ENCODE assay signal across 28 cellular contexts in genomic region chrX:110051559-110051958, GRCh38. TPM values are rescaled to one million over a fixed set of nuclear protein-coding genes. Genes with fewer than 3 reads are reported as not detected.
DNase-seq lines count a peak whose midpoint lies in the region; ATAC-seq, FAIRE-seq and TF ChIP-seq lines count a peak whose summit lies in the region.
"Had no signal": no experiment of that assay in that cellular context is flagged by ENCODE, and none has a peak within 500 bp of the region (broad histone marks: within the 10 kb centered on the region; RNA-seq: fewer than 3 reads in every experiment).

No MANE protein-coding gene starts in this region.

- peaks cover 6% of the 10 kb centered on the region for H3K4me1 Mint-ChIP-seq in astrocyte (ENCODE audit: low read depth, unreplicated experiment)

- DNase-seq in LHCN-M2 (ENCODE audit: low read depth) (peak; percentile 41), astrocyte (ENCODE audit: low read depth) (peak; percentile 21), endothelial cell of umbilical vein (ENCODE audit: low read depth, low spot score) (peak; percentile 6), psoas muscle (no peak), T-helper 2 cell (no peak), HTR-8/SVneo (ENCODE audit: insufficient read length, low spot score) (no peak), HEK293T (ENCODE audit: extremely low spot score) (no peak)
- DNase-seq: C1 segment of cervical spinal cord; Caco-2; CD8-positive, alpha-beta T cell; DMS 273 treated with DMSO at 0.1 percent for 48 hours; DMS79 treated with DMSO at 0.1 percent for 48 hours; GF-D8; GOT3; NCI-H1048; NCI-H1417; NCI-H1694; NCI-H2029 treated with DMSO at 0.1 percent for 48 hours; NCI-H226; NCI-H510A had no signal

- H3K27ac Mint-ChIP-seq in astrocyte (ENCODE audit: unreplicated experiment), result no peak overlapping the region
- H3K27ac Mint-ChIP-seq: CD8-positive, alpha-beta T cell; IgD-negative memory B cell had no signal

- ATAC-seq in psoas muscle (no peak), GM18870 (IDR thresholded peaks at IDR 0.05; ENCODE audit: unreplicated experiment) (no peak)
- ATAC-seq: CD8-positive, alpha-beta T cell; Right ventricle myocardium inferior; SK-N-SH treated with all-trans-retinoic acid at 6 μM for 48 hours had no signal

- CTCF ChIA-PET in endothelial cell of umbilical vein (lab: Charles Lee) (no interaction called here), HEK293T (lab: Yijun Ruan, JAX) (no interaction called here)

- H3K27me3 Mint-ChIP-seq in astrocyte (ENCODE audit: low read depth, unreplicated experiment), result no peaks in the 10 kb centered on the region
- H3K27me3 Mint-ChIP-seq: IgD-negative memory B cell had no signal

- H2AFZ ChIP-seq in astrocyte (ENCODE audit: low read depth, low read length) (no peak overlapping the region), endothelial cell of umbilical vein (ENCODE audit: low read depth, low read length) (no peak overlapping the region)

- no peak overlapping the region for H3K27ac ChIP-seq in astrocyte (ENCODE audit: low read depth, low read length)
- H3K27ac ChIP-seq in endothelial cell of umbilical vein (ENCODE audit: insufficient read depth, low read depth, low read length), result no peak overlapping the region
- peak overlapping the region; percentile 53 for H3K27ac ChIP-seq in psoas muscle
- H3K27ac ChIP-seq: KMS-11, SJCRH30 had no signal

- no peak for FAIRE-seq in astrocyte (lab: Jason Lieb, UNC)
- peak; percentile 55 for FAIRE-seq in endothelial cell of umbilical vein (lab: Jason Lieb, UNC)
- FAIRE-seq in HTR-8/SVneo (lab: Jason Lieb, UNC), result no peak
- FAIRE-seq: GM12892 had no signal

- no peak for TF ChIP-seq POLR2A in endothelial cell of umbilical vein (IDR thresholded peaks at IDR 0.05; ENCODE audit: low read depth, low read length)

- H3K4me3 ChIP-seq in astrocyte (ENCODE audit: insufficient read depth, low read depth, low read length), result no peak overlapping the region
- no peak overlapping the region for H3K4me3 ChIP-seq in endothelial cell of umbilical vein (replicated peaks in 1 of 3; ENCODE audit: insufficient read depth in 1 of 3, low read depth in 1 of 3, low read length in 3 of 3)
- H3K4me3 ChIP-seq in psoas muscle, result no peak overlapping the region
- H3K4me3 ChIP-seq: HAP-1, SJCRH30 had no signal

- H3K4me1 ChIP-seq in astrocyte (ENCODE audit: insufficient read depth, low read length) (no peaks in the 10 kb centered on the region), endothelial cell of umbilical vein (ENCODE audit: control insufficient read depth, extremely low read depth, insufficient read depth, low read length) (peaks cover 2% of the 10 kb centered on the region), psoas muscle (peaks cover 6% of the 10 kb centered on the region)
- H3K4me1 ChIP-seq: Caco-2, SJCRH30 had no signal

- H3K9ac ChIP-seq in astrocyte (ENCODE audit: low read length), result no peak overlapping the region
- no peak overlapping the region for H3K9ac ChIP-seq in endothelial cell of umbilical vein (replicated peaks; ENCODE audit: extremely low read depth, insufficient read depth, low read length)
- H3K9ac ChIP-seq: KMS-11 had no signal

- H4K20me1 ChIP-seq in astrocyte (ENCODE audit: insufficient read depth, low read length) (no peaks in the 10 kb centered on the region), endothelial cell of umbilical vein (replicated peaks; ENCODE audit: control insufficient read depth, extremely low read depth, insufficient read depth, low read length) (no peaks in the 10 kb centered on the region)

- H3K36me3 ChIP-seq in astrocyte (ENCODE audit: insufficient read depth, low read length), result no peaks in the 10 kb centered on the region
- no peaks in the 10 kb centered on the region for H3K36me3 ChIP-seq in endothelial cell of umbilical vein (ENCODE audit: control insufficient read depth in 2 of 2, extremely low read depth in 1 of 2, insufficient read depth in 2 of 2, low read length in 2 of 2)
- peaks cover 0 to under 1% of the 10 kb centered on the region in 2 donors for H3K36me3 ChIP-seq in psoas muscle (ENCODE audit: insufficient read depth in 1 of 2, low read depth in 1 of 2)
- H3K36me3 ChIP-seq: SJCRH30 had no signal

- 78 to 98% (median 95%) methylated on average over 2 of the region's 2 CpGs for WGBS in psoas muscle, 3 donors

- TF ChIP-seq CTCF in astrocyte (IDR thresholded peaks at IDR 0.05; ENCODE audit: insufficient read depth, low read depth, low read length) (no peak), endothelial cell of umbilical vein (IDR thresholded peaks at IDR 0.05; ENCODE audit: extremely low read depth in 1 of 2, insufficient read depth in 1 of 2, low read depth in 1 of 2, low read length in 2 of 2) (no peak), psoas muscle (IDR thresholded peaks at IDR 0.05) (no peak)

- no TSS peak for BruUV-seq in endothelial cell of umbilical vein (replicated peaks; lab: Mats Ljungman, UMichigan)

- dilution Hi-C loops in endothelial cell of umbilical vein (cut with MboI; ENCODE audit: extremely low pct_ligation_motif_present, low sequenced_read_pairs), result no loop called here

- H3K27me3 ChIP-seq in astrocyte (ENCODE audit: insufficient read depth, low read length) (no peaks in the 10 kb centered on the region), endothelial cell of umbilical vein (ENCODE audit: control insufficient read depth in 2 of 2, insufficient read depth in 2 of 2, low read length in 2 of 2) (no peaks in the 10 kb centered on the region), psoas muscle (ENCODE audit: insufficient read depth in 3 of 3, low read length in 2 of 3) (no peaks in the 10 kb centered on the region)
- H3K27me3 ChIP-seq: SJCRH30 had no signal

- intact Hi-C loops in endothelial cell of umbilical vein (cut with micrococcal nuclease) (no loop called here), psoas muscle (cut with DNase I) (no loop called here)

- H3K4me2 ChIP-seq in astrocyte (ENCODE audit: low read length) (no peak overlapping the region), endothelial cell of umbilical vein (ENCODE audit: insufficient read depth, low read length) (no peak overlapping the region)
- H3K4me2 ChIP-seq: KMS-11 had no signal

- POLR2A ChIA-PET in endothelial cell of umbilical vein (lab: Charles Lee), result no interaction called here
- POLR2A ChIA-PET in HEK293T (lab: Yijun Ruan, JAX), result no interaction called here

- H3K9me3 ChIP-seq in astrocyte (ENCODE audit: insufficient read depth, low read depth, low read length) (no peaks in the 10 kb centered on the region), endothelial cell of umbilical vein (replicated peaks; ENCODE audit: control insufficient read depth, insufficient read depth, low read length) (no peaks in the 10 kb centered on the region), psoas muscle (no peaks in the 10 kb centered on the region)
- H3K9me3 ChIP-seq: Caco-2, HAP-1, SJCRH30 had no signal

- no peak overlapping the region for H3K4me3 Mint-ChIP-seq in astrocyte (ENCODE audit: unreplicated experiment)
- H3K4me3 Mint-ChIP-seq: CD8-positive, alpha-beta T cell; IgD-negative memory B cell had no signal

- H3K9me1 ChIP-seq in endothelial cell of umbilical vein (replicated peaks; ENCODE audit: control insufficient read depth, extremely low read depth, insufficient read depth, low read length), result no peaks in the 10 kb centered on the region

- no peaks in the 10 kb centered on the region for H3K9me3 Mint-ChIP-seq in astrocyte (ENCODE audit: unreplicated experiment)
- H3K9me3 Mint-ChIP-seq: CD8-positive, alpha-beta T cell; IgD-negative memory B cell had no signal

- H3K36me3 Mint-ChIP-seq in astrocyte (ENCODE audit: low read depth, unreplicated experiment), result no peaks in the 10 kb centered on the region

- no peaks in the 10 kb centered on the region for H3K79me2 ChIP-seq in astrocyte (ENCODE audit: insufficient read depth, low read length)
- no peaks in the 10 kb centered on the region for H3K79me2 ChIP-seq in endothelial cell of umbilical vein (ENCODE audit: control insufficient read depth, insufficient read depth, low read length)

TF ChIP-seq in endothelial cell of umbilical vein, 7 proteins besides CTCF, POLR2A, EP300 and RAD21 (continues in another document):
- TF ChIP-seq MYC (IDR thresholded peaks at IDR 0.05; ENCODE audit: low read depth, low read length) (no peak), POLR2AphosphoS5 (IDR thresholded peaks at IDR 0.05; ENCODE audit: insufficient read depth, low read depth, low read length) (no peak), MAX (IDR thresholded peaks at IDR 0.05; ENCODE audit: insufficient read depth, insufficient read length) (no peak), JUN (IDR thresholded peaks at IDR 0.05; ENCODE audit: borderline replicate concordance, insufficient read depth, insufficient read length, low read depth) (no peak), GATA2 (IDR thresholded peaks at IDR 0.05; ENCODE audit: insufficient read depth, insufficient read length, low read depth, low read length) (no peak)

TF ChIP-seq in HEK293T, 16 proteins besides CTCF, POLR2A, EP300 and RAD21:
- TF ChIP-seq ARNT (IDR thresholded peaks at IDR 0.05) (no peak), SP1 (IDR thresholded peaks at IDR 0.05) (no peak), LEF1 (IDR thresholded peaks at IDR 0.05; ENCODE audit: borderline replicate concordance) (no peak), TARDBP (IDR thresholded peaks at IDR 0.05) (no peak), FOXA1 (IDR thresholded peaks at IDR 0.05) (no peak), CTBP1 (IDR thresholded peaks at IDR 0.05; ENCODE audit: borderline replicate concordance) (no peak), ZNF384 (IDR thresholded peaks at IDR 0.05) (no peak), SUZ12 (IDR thresholded peaks at IDR 0.05) (no peak), ELF4 (IDR thresholded peaks at IDR 0.05) (no peak)
TF ChIP-seq in HEK293T: peak in this region for 0.

RNA-seq across cellular contexts. Expression of gene TMEM164, which starts 48.6 kb away (rescaled TPM):
- total RNA-seq in LHCN-M2 (2014; rRNA removed), result 20.5 and 24.0 TPM in 2 replicates
- 9.3 TPM for polyA plus RNA-seq in LHCN-M2 (2012)
- 17.3 and 17.6 TPM in 2 replicates for total RNA-seq in astrocyte
- 22.2 and 25.1 TPM in 2 replicates for total RNA-seq in endothelial cell of umbilical vein
- polyA plus RNA-seq in endothelial cell of umbilical vein, result 11.1 and 12.8 TPM in 2 replicates
- 12.9 and 14.2 TPM in 2 replicates for polyA plus RNA-seq in endothelial cell of umbilical vein (2011; cell fraction: cytosol; rRNA removed)
- 21.0 and 23.6 TPM in 2 replicates for polyA plus RNA-seq in endothelial cell of umbilical vein (2011; cell fraction: nucleus; rRNA removed)
- polyA plus RNA-seq in endothelial cell of umbilical vein (2012), result 15.8 and 18.4 TPM in 2 replicates
- 23.5 and 26.4 TPM in 2 replicates for polyA minus RNA-seq in endothelial cell of umbilical vein
- 14.8 TPM for polyA minus RNA-seq in endothelial cell of umbilical vein (2011; cell fraction: cytosol; rRNA and poly(A)+ RNA removed)
- polyA minus RNA-seq in endothelial cell of umbilical vein (2011; cell fraction: nucleus; rRNA and poly(A)+ RNA removed), result 14.4 and 17.1 TPM in 2 replicates
- 10 to 100 TPM; 27.0 to 42.4 (median 38.4) TPM for total RNA-seq in psoas muscle
- 10 to 100 TPM; 14.5 to 31.7 (median 23.1) TPM for polyA plus RNA-seq in psoas muscle

Comparison
In these comparisons a context has a peak if more than half of its experiments do, and no peak if none do; other contexts are left out.
1. DNase-seq: peak in LHCN-M2 (single experiment), astrocyte (single experiment) and endothelial cell of umbilical vein (single experiment); none in psoas muscle (0 of 2), T-helper 2 cell (0 of 5), HTR-8/SVneo (single experiment) and HEK293T (single experiment).